ENCODE assay signal across 14 cellular contexts in genomic region chr15:99929266-99929665, GRCh38.
DNase-seq lines count a peak whose midpoint lies in the region; ATAC-seq and TF ChIP-seq lines count a peak whose summit lies in the region.
"Had no signal": no experiment of that assay in that cellular context is flagged by ENCODE, and none has a peak within 500 bp of the region (broad histone marks: within the 10 kb centered on the region; RNA-seq: fewer than 3 reads in every experiment).

No MANE protein-coding gene starts in this region.

- POLR2A ChIA-PET in activated CD4-positive, alpha-beta T cell treated with anti-CD3 and anti-CD28 coated beads, Interleukin-2, amount 10 ng/mL, durations not matched to agents 7 days and 5 days (lab: Charles Lee): no interaction called here

- no peaks in the 10 kb centered on the region for H3K4me1 ChIP-seq in HAP-1
- H3K4me1 ChIP-seq: SJCRH30 had no signal

- H3K36me3 ChIP-seq in HAP-1 (replicated peaks): no peaks in the 10 kb centered on the region
- H3K36me3 ChIP-seq: colonic mucosa, SJCRH30, tibial nerve had no signal

- no peaks in the 10 kb centered on the region for H3K27me3 ChIP-seq in HAP-1 (ENCODE audit: low read depth)
- H3K27me3 ChIP-seq: colonic mucosa, SJCRH30, tibial nerve had no signal

- DNase-seq in activated CD4-positive, alpha-beta T cell treated with anti-CD3 and anti-CD28 coated beads, Interleukin-2, amount 10 ng/mL, durations not matched to agents 7 days and 5 days: no peak
- DNase-seq in activated CD4-positive, alpha-beta T cell treated with anti-CD3 and anti-CD28 coated beads for 48 hours: no peak
- DNase-seq in NCI-H82 treated with DMSO at 0.1 percent for 48 hours (lab: John Stamatoyannopoulos, UW; ENCODE audit: unreplicated experiment) (peak; percentile 72), endothelial cell (ENCODE audit: low spot score) (no peak), osteocyte (ENCODE audit: extremely low spot score, unreplicated experiment) (peak; percentile 49), HAP-1 (ENCODE audit: low spot score in 2 of 2) (no peak), HCEC 1CT (no peak)
- DNase-seq: colonic mucosa, DND-41, NCI-H146, NCI-H748 treated with DMSO at 0.1 percent for 48 hours, SJCRH30 had no signal

- H3K27me3 Mint-ChIP-seq in activated CD4-positive, alpha-beta T cell treated with anti-CD3 and anti-CD28 coated beads, Interleukin-2, amount 10 ng/mL, durations not matched to agents 7 days and 5 days: no peaks in the 10 kb centered on the region
- peaks cover 17% of the 10 kb centered on the region for H3K27me3 Mint-ChIP-seq in endothelial cell (ENCODE audit: unreplicated experiment)
- peaks cover 11% of the 10 kb centered on the region for H3K27me3 Mint-ChIP-seq in osteocyte (ENCODE audit: unreplicated experiment)

- no peaks in the 10 kb centered on the region for H3K9me3 ChIP-seq in HAP-1
- H3K9me3 ChIP-seq: colonic mucosa, SJCRH30, tibial nerve had no signal

- CTCF ChIA-PET in activated CD4-positive, alpha-beta T cell treated with anti-CD3 and anti-CD28 coated beads, Interleukin-2, amount 10 ng/mL, durations not matched to agents 7 days and 5 days (lab: Charles Lee): interaction anchor here (1.0 to 2.0 kb wide), 5 partner anchors 25 to 420 kb away, joined by 3 to 15 read pairs (median 3); partner anchors contain the start of gene ADAMTS17

- peak overlapping the region; percentile 86 for H3K4me3 Mint-ChIP-seq in activated CD4-positive, alpha-beta T cell treated with anti-CD3 and anti-CD28 coated beads, Interleukin-2, amount 10 ng/mL, durations not matched to agents 7 days and 5 days
- H3K4me3 Mint-ChIP-seq in endothelial cell (ENCODE audit: unreplicated experiment) (peak overlapping the region; percentile 87), osteocyte (ENCODE audit: unreplicated experiment) (no peak overlapping the region)

- H3K4me3 ChIP-seq in HAP-1: no peak overlapping the region

- H3K36me3 Mint-ChIP-seq in activated CD4-positive, alpha-beta T cell treated with anti-CD3 and anti-CD28 coated beads, Interleukin-2, amount 10 ng/mL, durations not matched to agents 7 days and 5 days (ENCODE audit: low read depth): no peaks in the 10 kb centered on the region
- H3K36me3 Mint-ChIP-seq in endothelial cell (ENCODE audit: low read depth, unreplicated experiment): no peaks in the 10 kb centered on the region
- H3K36me3 Mint-ChIP-seq in osteocyte (ENCODE audit: unreplicated experiment): no peaks in the 10 kb centered on the region

- in situ Hi-C loops in HAP-1 (cut with MboI; ENCODE audit: low sequenced_read_pairs): no loop called here

- H3K4me1 Mint-ChIP-seq in activated CD4-positive, alpha-beta T cell treated with anti-CD3 and anti-CD28 coated beads, Interleukin-2, amount 10 ng/mL, durations not matched to agents 7 days and 5 days: peaks cover 16% of the 10 kb centered on the region
- H3K4me1 Mint-ChIP-seq in endothelial cell (ENCODE audit: unreplicated experiment): peaks cover 11% of the 10 kb centered on the region
- peaks cover 4% of the 10 kb centered on the region for H3K4me1 Mint-ChIP-seq in osteocyte (ENCODE audit: unreplicated experiment)

- H3K27ac Mint-ChIP-seq in activated CD4-positive, alpha-beta T cell treated with anti-CD3 and anti-CD28 coated beads, Interleukin-2, amount 10 ng/mL, durations not matched to agents 7 days and 5 days: peak overlapping the region; percentile 4
- H3K27ac Mint-ChIP-seq in endothelial cell (ENCODE audit: unreplicated experiment): no peak overlapping the region
- no peak overlapping the region for H3K27ac Mint-ChIP-seq in osteocyte (ENCODE audit: unreplicated experiment)

- H3K9me3 Mint-ChIP-seq in activated CD4-positive, alpha-beta T cell treated with anti-CD3 and anti-CD28 coated beads, Interleukin-2, amount 10 ng/mL, durations not matched to agents 7 days and 5 days: no peaks in the 10 kb centered on the region
- H3K9me3 Mint-ChIP-seq in endothelial cell (ENCODE audit: unreplicated experiment) (no peaks in the 10 kb centered on the region), osteocyte (ENCODE audit: unreplicated experiment) (no peaks in the 10 kb centered on the region)

- TF ChIP-seq CTCF in endothelial cell (IDR thresholded peaks at IDR 0.05; ENCODE audit: unreplicated experiment): no peak
- no peak for TF ChIP-seq CTCF in osteocyte (IDR thresholded peaks at IDR 0.05)

- no peak for ATAC-seq in HG03280 (IDR thresholded peaks at IDR 0.05; ENCODE audit: unreplicated experiment)

Comparison
In these comparisons a context has a peak if more than half of its experiments do, and no peak if none do; other contexts are left out.
1. DNase-seq: peak in NCI-H82 treated with DMSO at 0.1 percent for 48 hours (single experiment) and osteocyte (single experiment); none in activated CD4-positive, alpha-beta T cell treated with anti-CD3 and anti-CD28 coated beads, Interleukin-2, amount 10 ng/mL, durations not matched to agents 7 days and 5 days (single experiment), activated CD4-positive, alpha-beta T cell treated with anti-CD3 and anti-CD28 coated beads for 48 hours (single experiment), endothelial cell (single experiment), HAP-1 (0 of 2) and HCEC 1CT (single experiment).